Comparison of ENCODE assay signal across 6 cellular contexts in genomic region chr19:16668176-16668575, GRCh38. TPM values are rescaled to one million over a fixed set of nuclear protein-coding genes. Genes with fewer than 3 reads are reported as not detected.
"Had no signal": no experiment of that assay in that cellular context is flagged by ENCODE, and none has a peak within 500 bp of the region (broad histone marks: within the 10 kb centered on the region; RNA-seq: fewer than 3 reads in every experiment).

No MANE protein-coding gene starts in this region.

- DNase-seq: H9, HCEC 1CT, IMR-90 had no signal

- H3K27ac Mint-ChIP-seq: GM23338, H9 had no signal

- ATAC-seq: GM23338, K562 had no signal

- H3K4me3 Mint-ChIP-seq: GM23338, H9 had no signal

- H3K4me1 Mint-ChIP-seq: GM23338 had no signal

- H3K4me3 ChIP-seq: GM23338, K562 had no signal

- H3K9me3 Mint-ChIP-seq: GM23338, H9 had no signal

RNA-seq across cellular contexts. Expression of gene NWD1, which starts 51.5 kb away (rescaled TPM):
- total RNA-seq: H1, H9, IMR-90 had no signal
